In the genomic region with DNA sequence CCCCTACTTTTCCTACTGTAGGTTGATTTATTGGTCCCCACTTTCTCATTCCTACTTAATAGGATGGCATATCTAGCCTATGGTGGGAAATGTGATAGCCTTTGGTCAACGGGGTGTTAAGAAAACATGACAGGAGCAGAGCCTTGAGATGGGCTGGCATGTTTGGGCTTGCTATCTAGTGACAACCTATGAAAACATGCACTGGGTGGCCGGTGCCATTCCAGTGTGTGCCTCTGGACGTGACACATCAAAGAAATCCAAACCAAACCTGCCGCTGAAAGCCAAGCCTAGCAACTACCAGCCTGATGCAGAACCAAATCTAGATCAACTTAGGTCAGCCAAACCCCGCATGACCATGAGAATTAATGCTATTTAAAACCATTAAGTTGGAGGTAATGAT, we compare ENCODE assay signal across 16 cellular contexts.
A peak's percentile ranks its signal among the peaks of the same experiment; 100 is the strongest.
DNase-seq lines count a peak whose midpoint lies in the region; ATAC-seq, FAIRE-seq and TF ChIP-seq lines count a peak whose summit lies in the region.
"Had no signal": no experiment of that assay in that cellular context is flagged by ENCODE, and none has a peak within 500 bp of the region (broad histone marks: within the 10 kb centered on the region; RNA-seq: fewer than 3 reads in every experiment).

No MANE protein-coding gene starts in this region.

- no peaks in the 10 kb centered on the region for H3K36me3 ChIP-seq in bronchial epithelial cell (ENCODE audit: control insufficient read depth, insufficient read depth, low read length)
- H3K36me3 ChIP-seq in psoas muscle (ENCODE audit: insufficient read depth in 1 of 2, low read depth in 1 of 2) = no peaks in the 10 kb centered on the region
- no peaks in the 10 kb centered on the region for H3K36me3 ChIP-seq in hepatocyte (replicated peaks; ENCODE audit: insufficient read depth, low read depth)

- intact Hi-C loops in psoas muscle (cut with DNase I) = no loop called here
- intact Hi-C loops in Calu3 (cut with micrococcal nuclease; ENCODE audit: unreplicated experiment) = no loop called here

- no peak overlapping the region for H3K4me2 ChIP-seq in hepatocyte
- H3K4me2 ChIP-seq: GM23338 had no signal

- H3K27ac ChIP-seq in psoas muscle (peak overlapping the region; percentile 81), hepatocyte (no peak overlapping the region)
- H3K27ac ChIP-seq: 22Rv1 had no signal

- H4K20me1 ChIP-seq in hepatocyte (ENCODE audit: insufficient read depth, poor library complexity, severe bottlenecking) = no peaks in the 10 kb centered on the region

- peaks cover 14% of the 10 kb centered on the region for H3K4me1 ChIP-seq in psoas muscle
- H3K4me1 ChIP-seq in hepatocyte (ENCODE audit: insufficient read depth) = no peaks in the 10 kb centered on the region
- H3K4me1 ChIP-seq: Caco-2 had no signal

- CTCF ChIA-PET in Calu3 (lab: Charles Lee) = no interaction called here

- H3K79me2 ChIP-seq in hepatocyte = no peaks in the 10 kb centered on the region

- no peaks in the 10 kb centered on the region for H3K9me3 ChIP-seq in psoas muscle
- no peaks in the 10 kb centered on the region for H3K9me3 ChIP-seq in hepatocyte (ENCODE audit: low read depth)
- H3K9me3 ChIP-seq: Caco-2 had no signal

- H3K27me3 Mint-ChIP-seq in Calu3 (ENCODE audit: unreplicated experiment) = no peaks in the 10 kb centered on the region

- FAIRE-seq in bronchial epithelial cell (lab: Jason Lieb, UNC) = no peak
- FAIRE-seq: GM12891 had no signal

- no peaks in the 10 kb centered on the region for H3K9me3 Mint-ChIP-seq in Calu3 (ENCODE audit: low read depth, unreplicated experiment)
- H3K9me3 Mint-ChIP-seq: GM23338 had no signal

- H3K27ac Mint-ChIP-seq in Calu3 (ENCODE audit: unreplicated experiment) = no peak overlapping the region
- H3K27ac Mint-ChIP-seq: CD14-positive monocyte; CD8-positive, alpha-beta T cell; GM23338 had no signal

- peak; percentile 82 to 86 (median 84) for ATAC-seq in psoas muscle
- ATAC-seq: CD8-positive, alpha-beta T cell; GM23338 had no signal

- H2AFZ ChIP-seq in hepatocyte = no peak overlapping the region
- H2AFZ ChIP-seq: GM23338 had no signal

- H3K27me3 ChIP-seq in bronchial epithelial cell (ENCODE audit: control insufficient read depth, insufficient read depth, low read length) (no peaks in the 10 kb centered on the region), psoas muscle (ENCODE audit: insufficient read depth in 3 of 3, low read length in 2 of 3) (no peaks in the 10 kb centered on the region), hepatocyte (no peaks in the 10 kb centered on the region)

- H3K9me2 ChIP-seq in hepatocyte (replicated peaks; ENCODE audit: insufficient read depth) = no peaks in the 10 kb centered on the region

- 27 to 41% (median 41%) methylated on average over 5 of the region's 5 CpGs for WGBS in psoas muscle, 3 donors
- WGBS in hepatocyte (ENCODE audit: low lambda C conversion rate, missing lambda C conversion rate) = 81% methylated on average over 5 of the region's 5 CpGs

- no TSS peak for BruUV-seq in Calu3 (replicated peaks; lab: Mats Ljungman, UMichigan)

- H3K36me3 Mint-ChIP-seq in Calu3 (ENCODE audit: insufficient read depth, unreplicated experiment) = no peaks in the 10 kb centered on the region
- H3K36me3 Mint-ChIP-seq: CD14-positive monocyte; CD8-positive, alpha-beta T cell had no signal

- H3K4me1 Mint-ChIP-seq in Calu3 (ENCODE audit: low read depth, unreplicated experiment) = no peaks in the 10 kb centered on the region
- H3K4me1 Mint-ChIP-seq: CD14-positive monocyte, GM23338 had no signal

- TF ChIP-seq CTCF in bronchial epithelial cell (IDR thresholded peaks at IDR 0.05; ENCODE audit: insufficient read depth, low read length, severe bottlenecking) (no peak), psoas muscle (IDR thresholded peaks at IDR 0.05) (no peak), Calu3 (IDR thresholded peaks at IDR 0.05; ENCODE audit: unreplicated experiment) (no peak), hepatocyte (IDR thresholded peaks at IDR 0.05; ENCODE audit: poor library complexity) (no peak)

- H3K4me3 Mint-ChIP-seq in Calu3 (ENCODE audit: low read depth, unreplicated experiment) = no peak overlapping the region
- H3K4me3 Mint-ChIP-seq: CD14-positive monocyte; CD8-positive, alpha-beta T cell; GM23338 had no signal

- DNase-seq in DMS53 (lab: John Stamatoyannopoulos, UW) = peak; percentile 24
- no peak for DNase-seq in DMS53 treated with DMSO at 0.1 percent for 48 hours (lab: John Stamatoyannopoulos, UW; ENCODE audit: unreplicated experiment)
- DNase-seq in NCI-H510A (lab: John Stamatoyannopoulos, UW) = peak; percentile 15
- peak; percentile 56 for DNase-seq in bronchial epithelial cell (ENCODE audit: low read depth)
- peak; percentile 18 to 58 for DNase-seq in psoas muscle
- DNase-seq in Calu3 = no peak
- no peak for DNase-seq in GM03348 (ENCODE audit: low spot score)
- DNase-seq in hepatocyte (ENCODE audit: low spot score) = no peak
- DNase-seq: Caco-2; CD8-positive, alpha-beta T cell; DMS79; H7 had no signal

- H3K4me3 ChIP-seq in bronchial epithelial cell (ENCODE audit: low read depth, low read length) (no peak overlapping the region), psoas muscle (no peak overlapping the region), hepatocyte (no peak overlapping the region)
- H3K4me3 ChIP-seq: GM23338 had no signal

Comparison
In these comparisons a context has a peak if more than half of its experiments do, and no peak if none do; other contexts are left out.
1. DNase-seq: peak in DMS53 (single experiment), NCI-H510A (single experiment), bronchial epithelial cell (single experiment) and psoas muscle (2 of 2); none in DMS53 treated with DMSO at 0.1 percent for 48 hours (single experiment), Calu3 (single experiment), GM03348 (single experiment) and hepatocyte (single experiment).